20 cellular contexts compared by ENCODE assay signal in the genomic region with DNA sequence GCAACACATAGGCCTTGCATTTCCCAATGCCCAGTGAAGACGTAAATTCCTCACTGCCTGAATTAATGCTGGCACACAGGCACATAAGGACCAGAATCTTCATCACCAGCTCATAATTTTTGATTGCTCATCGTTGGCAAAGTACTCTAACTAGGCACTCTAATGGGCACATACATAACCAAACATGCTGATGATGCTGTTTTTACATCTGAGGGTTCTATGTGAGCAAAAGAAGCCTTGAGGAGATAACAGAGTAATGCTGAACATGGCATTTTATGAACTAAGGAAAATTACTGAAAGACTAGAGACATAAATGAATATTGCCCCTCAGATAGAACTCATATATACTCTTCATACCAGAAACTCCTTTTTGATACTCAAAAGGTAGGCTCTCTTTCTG.
DNase-seq lines count a peak whose midpoint lies in the region; ATAC-seq, FAIRE-seq and TF ChIP-seq lines count a peak whose summit lies in the region.
"Had no signal": no experiment of that assay in that cellular context is flagged by ENCODE, and none has a peak within 500 bp of the region (broad histone marks: within the 10 kb centered on the region; RNA-seq: fewer than 3 reads in every experiment).

No MANE protein-coding gene starts in this region.

- H3K4ac ChIP-seq in IMR-90 (ENCODE audit: low read depth, low read length) = no peak overlapping the region

- H3K9me1 ChIP-seq in IMR-90 (ENCODE audit: insufficient read depth, low read length) = no peaks in the 10 kb centered on the region

- in situ Hi-C loops in IMR-90 (cut with MboI; ENCODE audit: low sequenced_read_pairs) (no loop called here), GM13977 (cut with MboI; ENCODE audit: low pct_unique_long_range_greater_than_20kb, low sequenced_read_pairs, unreplicated experiment) (no loop called here)

- H2BK5ac ChIP-seq in IMR-90 (ENCODE audit: low read depth, low read length, poor library complexity, severe bottlenecking) = no peak overlapping the region

- H4K5ac ChIP-seq in IMR-90 (ENCODE audit: low read depth, low read length) = no peak overlapping the region

- H3K23ac ChIP-seq in IMR-90 (ENCODE audit: low read depth, low read length) = no peak overlapping the region

- H3K56ac ChIP-seq in IMR-90 (ENCODE audit: extremely low read depth, insufficient read depth, low read length) = no peak overlapping the region

- TF ChIP-seq RAD21 in A549 (conservative IDR thresholded peaks at IDR 0.05 in 1 of 2, IDR thresholded peaks at IDR 0.05 in 1 of 2) = no peak
- TF ChIP-seq RAD21 in IMR-90 (IDR thresholded peaks at IDR 0.05; ENCODE audit: low read length) = no peak

- no peak overlapping the region for H4K91ac ChIP-seq in IMR-90 (ENCODE audit: insufficient read depth, low read depth, low read length)

- intact Hi-C loops in IMR-90 (cut with micrococcal nuclease) (no loop called here), esophagus muscularis mucosa (cut with DNase I) (no loop called here), left colon (cut with DNase I, micrococcal nuclease) (no loop called here)

- no peaks in the 10 kb centered on the region for H3K27me3 ChIP-seq in IMR-90 (ENCODE audit: control insufficient read depth, insufficient read depth, low read length)
- H3K27me3 ChIP-seq in esophagus muscularis mucosa = no peaks in the 10 kb centered on the region
- H3K27me3 ChIP-seq: BLaER1 treated with 17β-estradiol and CSF1 and Interleukin-3, amounts not matched to agents 10 nM and 100 nM had no signal

- H2BK15ac ChIP-seq in IMR-90 (ENCODE audit: low read depth, low read length) = no peak overlapping the region

- no peak overlapping the region for H2AK5ac ChIP-seq in IMR-90 (ENCODE audit: low read depth, low read length)

- dilution Hi-C loops in IMR-90 (cut with HindIII; ENCODE audit: low sequenced_read_pairs, unreplicated experiment) = no loop called here

- no peak overlapping the region for H3K14ac ChIP-seq in IMR-90 (replicated peaks; ENCODE audit: low read depth, low read length)

- no peak overlapping the region for H3K18ac ChIP-seq in IMR-90 (ENCODE audit: low read depth, low read length)

- no peak overlapping the region for H2BK20ac ChIP-seq in IMR-90 (ENCODE audit: low read depth, low read length)

- TF ChIP-seq POLR2A in A549 (IDR thresholded peaks at IDR 0.05; ENCODE audit: low read length) = no peak
- no peak for TF ChIP-seq POLR2A in IMR-90 (IDR thresholded peaks at IDR 0.05; ENCODE audit: low read depth, low read length)
- no peak for TF ChIP-seq POLR2A in esophagus muscularis mucosa (IDR thresholded peaks at IDR 0.05; ENCODE audit: low read depth)

- H3K9me3 ChIP-seq in A549 = no peaks in the 10 kb centered on the region
- peaks cover 9% of the 10 kb centered on the region for H3K9me3 ChIP-seq in IMR-90 (ENCODE audit: control insufficient read depth, insufficient read depth, low read length)
- H3K9me3 ChIP-seq in esophagus muscularis mucosa = no peaks in the 10 kb centered on the region
- H3K9me3 ChIP-seq: BLaER1 treated with 17β-estradiol and CSF1 and Interleukin-3, amounts not matched to agents 10 nM and 100 nM; Caco-2 had no signal

- BruUV-seq in IMR-90 (replicated peaks; lab: Mats Ljungman, UMichigan) = no TSS peak

- CTCF ChIA-PET in A549 (lab: Yijun Ruan, JAX) = no interaction called here
- CTCF ChIA-PET in IMR-90 (lab: Yijun Ruan, JAX) = no interaction called here

- DNase-seq in A549 (ENCODE audit: low read depth in 1 of 2, low spot score in 1 of 2) = no peak
- no peak for DNase-seq in IMR-90
- DNase-seq in esophagus muscularis mucosa (ENCODE audit: extremely low spot score) = peak; percentile 37
- no peak for DNase-seq in left colon
- DNase-seq in GM13977 (ENCODE audit: low spot score) = no peak
- DNase-seq: 8988T; AML-193; Caco-2; Calu3; CD4-positive, alpha-beta T cell; CD8-positive, alpha-beta T cell; DMS79 treated with DMSO at 0.1 percent for 48 hours; GF-D8 had no signal

- H2BK120ac ChIP-seq in IMR-90 (ENCODE audit: low read depth, low read length) = no peak overlapping the region

- H3K4me1 ChIP-seq in A549 = no peaks in the 10 kb centered on the region
- no peaks in the 10 kb centered on the region for H3K4me1 ChIP-seq in IMR-90 (ENCODE audit: control insufficient read depth, insufficient read depth, low read length)
- H3K4me1 ChIP-seq in esophagus muscularis mucosa = no peaks in the 10 kb centered on the region
- H3K4me1 ChIP-seq: Caco-2 had no signal

- no peak for FAIRE-seq in A549 (lab: Jason Lieb, UNC)
- FAIRE-seq: A204.1, D721Med, G401.6, GM12891, GM18507 had no signal

- H4K8ac ChIP-seq in IMR-90 (ENCODE audit: low read depth in 2 of 2, low read length in 2 of 2) = no peak overlapping the region

- TF ChIP-seq CTCF in A549 (IDR thresholded peaks at IDR 0.05) (no peak), IMR-90 (conservative IDR thresholded peaks at IDR 0.05; ENCODE audit: low read depth, low read length) (no peak), esophagus muscularis mucosa (IDR thresholded peaks at IDR 0.05) (no peak), GM13977 (IDR thresholded peaks at IDR 0.05; ENCODE audit: extremely low read depth, insufficient read depth, missing control alignments) (no peak)

- no peaks in the 10 kb centered on the region for H3K79me1 ChIP-seq in IMR-90 (ENCODE audit: low read depth in 1 of 2, low read length in 2 of 2)

- H3K27ac ChIP-seq in A549 (no peak overlapping the region), IMR-90 (ENCODE audit: insufficient read depth, low read length) (no peak overlapping the region), esophagus muscularis mucosa (replicated peaks in 1 of 4) (no peak overlapping the region)
- H3K27ac ChIP-seq: BLaER1 treated with 17β-estradiol and CSF1 and Interleukin-3, amounts not matched to agents 10 nM and 100 nM; C4-2B had no signal

- no peak overlapping the region for H3K4me3 ChIP-seq in A549
- H3K4me3 ChIP-seq in IMR-90 (ENCODE audit: insufficient read depth, low read depth, low read length) = no peak overlapping the region
- H3K4me3 ChIP-seq in esophagus muscularis mucosa = no peak overlapping the region
- H3K4me3 ChIP-seq: BLaER1 treated with 17β-estradiol and CSF1 and Interleukin-3, amounts not matched to agents 10 nM and 100 nM had no signal

- H3K9ac ChIP-seq in IMR-90 (ENCODE audit: low read depth, low read length) = no peak overlapping the region
- H3K9ac ChIP-seq: BLaER1 treated with 17β-estradiol and CSF1 and Interleukin-3, amounts not matched to agents 10 nM and 100 nM had no signal

- POLR2A ChIA-PET in A549 (lab: Yijun Ruan, JAX) = no interaction called here
- POLR2A ChIA-PET in IMR-90 (lab: Charles Lee; ENCODE audit: unreplicated experiment) = no interaction called here

- no peak overlapping the region for H2AFZ ChIP-seq in IMR-90 (replicated peaks; ENCODE audit: low read length, poor library complexity)

- TF ChIP-seq EP300 in A549 (IDR thresholded peaks at IDR 0.05) (no peak), esophagus muscularis mucosa (IDR thresholded peaks at IDR 0.05) (no peak)

- H4K20me1 ChIP-seq in IMR-90 (ENCODE audit: insufficient read depth, low read length) = no peaks in the 10 kb centered on the region
- H4K20me1 ChIP-seq: BLaER1 treated with 17β-estradiol and CSF1 and Interleukin-3, amounts not matched to agents 10 nM and 100 nM had no signal

- no peak overlapping the region for H2AK9ac ChIP-seq in IMR-90 (replicated peaks; ENCODE audit: low read depth, low read length, poor library complexity)

- ATAC-seq in A549 (no peak), IMR-90 (ENCODE audit: low read depth) (no peak), left colon (no peak)
- ATAC-seq: CD8-positive, alpha-beta T cell had no signal

- H3K4me2 ChIP-seq in A549 (no peak overlapping the region), IMR-90 (ENCODE audit: low read depth, low read length) (no peak overlapping the region)
- H3K4me2 ChIP-seq: BLaER1 treated with 17β-estradiol and CSF1 and Interleukin-3, amounts not matched to agents 10 nM and 100 nM had no signal

- 3% methylated on average over 2 of the region's 2 CpGs for WGBS in A549 (ENCODE audit: missing lambda C conversion rate)
- whole genome bisulfite sequencing in IMR-90 (ENCODE audit: extremely low coverage in 2 of 2, insufficient read length in 1 of 2), 2 experiments = no CpG with 5 or more reads among the region's 2 CpGs
- 80% methylated on average over 2 of the region's 2 CpGs for WGBS in esophagus muscularis mucosa

- H3K36me3 ChIP-seq in IMR-90 (ENCODE audit: control insufficient read depth, insufficient read depth, low read length) (no peaks in the 10 kb centered on the region), esophagus muscularis mucosa (no peaks in the 10 kb centered on the region)
- H3K36me3 ChIP-seq: BLaER1 treated with 17β-estradiol and CSF1 and Interleukin-3, amounts not matched to agents 10 nM and 100 nM had no signal

TF ChIP-seq in A549, 52 proteins besides CTCF, POLR2A, EP300 and RAD21:
- TF ChIP-seq MAFK (IDR thresholded peaks at IDR 0.05; ENCODE audit: partially characterized antibody) = peak; percentile 71
- TF ChIP-seq NPAS2 (CRISPR knock-in tag; IDR thresholded peaks at IDR 0.05; ENCODE audit: borderline replicate concordance) = no peak

TF ChIP-seq in IMR-90, 13 proteins besides CTCF, POLR2A, EP300 and RAD21:
- TF ChIP-seq, protein P1, sequence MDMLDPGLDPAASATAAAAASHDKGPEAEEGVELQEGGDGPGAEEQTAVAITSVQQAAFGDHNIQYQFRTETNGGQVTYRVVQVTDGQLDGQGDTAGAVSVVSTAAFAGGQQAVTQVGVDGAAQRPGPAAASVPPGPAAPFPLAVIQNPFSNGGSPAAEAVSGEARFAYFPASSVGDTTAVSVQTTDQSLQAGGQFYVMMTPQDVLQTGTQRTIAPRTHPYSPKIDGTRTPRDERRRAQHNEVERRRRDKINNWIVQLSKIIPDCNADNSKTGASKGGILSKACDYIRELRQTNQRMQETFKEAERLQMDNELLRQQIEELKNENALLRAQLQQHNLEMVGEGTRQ (IDR thresholded peaks at IDR 0.05; ENCODE audit: low read depth, low read length) = no peak
- TF ChIP-seq MAFK (IDR thresholded peaks at IDR 0.05; ENCODE audit: low read depth, low read length) (peak; percentile 53; the same call in 1 of the 2 replicates), CEBPB (IDR thresholded peaks at IDR 0.05; ENCODE audit: low read depth, low read length) (no peak)
